In genomic region chr1:14623090-14623489, GRCh38 we compare ENCODE assay signal across 34 cellular contexts.
"Had no signal": no experiment of that assay in that cellular context is flagged by ENCODE, and none has a peak within 500 bp of the region (broad histone marks: within the 10 kb centered on the region; RNA-seq: fewer than 3 reads in every experiment).

No MANE protein-coding gene starts in this region.

- H3K36me3 ChIP-seq: MG63 had no signal

- DNase-seq: Karpas-422, Kasumi-1, MG63, MM.1S, MV-4-11, NCI-H1048, NCI-H1092, NCI-H1092 treated with DMSO at 0.1 percent for 48 hours, NCI-H1105, NCI-H1105 treated with DMSO at 0.1 percent for 48 hours, NCI-H1417, NCI-H1417 treated with DMSO at 0.1 percent for 48 hours, NCI-H1436, NCI-H1436 treated with DMSO at 0.1 percent for 48 hours, NCI-H146, NCI-H1694, NCI-H1694 treated with DMSO at 0.1 percent for 48 hours, NCI-H187, NCI-H187 treated with DMSO at 0.1 percent for 48 hours, NCI-H1930, NCI-H2029, NCI-H2029 treated with DMSO at 0.1 percent for 48 hours, NCI-H2081, NCI-H2081 treated with DMSO at 0.1 percent for 48 hours, NCI-H2107, NCI-H2171, NCI-H2171 treated with DMSO at 0.1 percent for 48 hours, NCI-H2227 treated with DMSO at 0.1 percent for 48 hours, NCI-H226, NCI-H345, NCI-H446, NCI-H446 treated with DMSO at 0.1 percent for 48 hours, NCI-H510A, NCI-H510A treated with DMSO at 0.1 percent for 48 hours had no signal

- H3K9me3 ChIP-seq: MG63 had no signal

- H3K27me3 ChIP-seq: MG63 had no signal

- H3K4me3 ChIP-seq: MG63 had no signal
